ENCODE assay signal across 8 cellular contexts in the genomic region with DNA sequence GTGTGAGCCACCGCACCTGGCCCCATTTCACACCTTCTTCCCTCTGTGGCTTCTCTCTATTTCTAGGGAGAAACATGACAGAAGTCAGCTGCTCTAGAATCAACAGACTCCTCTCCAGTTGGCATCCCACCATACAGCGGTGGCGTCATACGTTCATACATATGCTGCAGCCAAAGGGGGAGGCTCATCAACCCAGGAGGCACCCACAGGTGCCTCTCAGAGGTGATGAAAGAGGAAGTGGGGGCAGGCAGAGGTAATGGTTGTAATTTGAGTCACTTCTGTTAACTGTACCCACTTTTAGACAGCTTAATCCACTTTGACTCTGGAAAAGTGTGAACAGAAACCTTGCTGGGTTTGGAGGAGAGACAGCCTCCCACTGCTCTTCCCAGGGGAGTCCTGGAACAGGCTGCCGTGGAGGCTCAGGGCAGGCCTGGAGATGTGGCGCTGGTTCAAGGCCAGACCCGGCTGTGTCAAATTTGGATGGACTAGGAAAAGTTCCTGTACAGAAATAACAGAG. TPM values are rescaled to one million over a fixed set of nuclear protein-coding genes. Genes with fewer than 3 reads are reported as not detected.
DNase-seq lines count a peak whose midpoint lies in the region; ATAC-seq, FAIRE-seq and TF ChIP-seq lines count a peak whose summit lies in the region.

No MANE protein-coding gene starts in this region.

- no peaks in the 10 kb centered on the region for H3K27me3 ChIP-seq in CD4-positive, alpha-beta memory T cell (ENCODE audit: insufficient read depth, low read length)
- H3K27me3 ChIP-seq in spleen (replicated peaks in 1 of 7): no peaks in the 10 kb centered on the region

- H3K4me1 ChIP-seq in CD4-positive, alpha-beta memory T cell (ENCODE audit: insufficient read depth, low read length): peaks cover 59% of the 10 kb centered on the region
- peaks cover 0 to 57% (median 28%) of the 10 kb centered on the region in 6 donors for H3K4me1 ChIP-seq in spleen

- TF ChIP-seq CTCF in spleen (IDR thresholded peaks at IDR 0.05 in 8 of 11, conservative IDR thresholded peaks at IDR 0.05 in 3 of 11) (no peak), nephron progenitor cell (IDR thresholded peaks at IDR 0.05) (no peak)

- no peaks in the 10 kb centered on the region for H3K36me3 ChIP-seq in CD4-positive, alpha-beta memory T cell (ENCODE audit: insufficient read depth, low read length)
- no peaks in the 10 kb centered on the region for H3K36me3 ChIP-seq in spleen

- DNase-seq in CD4-positive, alpha-beta memory T cell: peak; percentile 27 to 75 (median 33)
- DNase-seq in activated CD4-positive, alpha-beta T cell treated with anti-CD3 and anti-CD28 coated beads, Interleukin-2, amount 50 U/mL, for 4 hours: peak; percentile 30 to 39
- DNase-seq in spleen (peak; percentile 78), HTR-8/SVneo (ENCODE audit: insufficient read length, low spot score) (no peak), nephron progenitor cell (no peak), GOT3 (lab: John Stamatoyannopoulos, UW) (no peak)

- H3K9me3 ChIP-seq in CD4-positive, alpha-beta memory T cell (ENCODE audit: control insufficient read depth in 1 of 2, low read length in 2 of 2): no peaks in the 10 kb centered on the region
- no peaks in the 10 kb centered on the region for H3K9me3 ChIP-seq in spleen

- ATAC-seq in GM19455 (IDR thresholded peaks at IDR 0.05; ENCODE audit: unreplicated experiment) (peak; percentile 65), HG03432 (IDR thresholded peaks at IDR 0.05; ENCODE audit: unreplicated experiment) (peak; percentile 77)

- 55 to 75% (median 60%) methylated on average over 7 of the region's 7 CpGs for WGBS in spleen, 5 donors

- peaks cover 36 to 76% (median 54%) of the 10 kb centered on the region in 4 donors for H3K4me1 Mint-ChIP-seq in CD4-positive, alpha-beta memory T cell
- H3K4me1 Mint-ChIP-seq in nephron progenitor cell: peaks cover 18% of the 10 kb centered on the region

- CTCF ChIA-PET in CD4-positive, alpha-beta memory T cell (lab: Charles Lee; ENCODE audit: partially characterized antibody): interaction anchor here (0.9 to 2.7 kb wide), 4 partner anchors 13 to 52 kb away, joined by 3 to 13 read pairs (median 4); no protein-coding TSS in a partner anchor

- FAIRE-seq in HTR-8/SVneo (lab: Jason Lieb, UNC): no peak

- no peak for TF ChIP-seq POLR2A in spleen (IDR thresholded peaks at IDR 0.05)

- peak overlapping the region in 6 of 8 donors; percentile 17 to 70 (median 55) for H3K4me3 Mint-ChIP-seq in CD4-positive, alpha-beta memory T cell
- H3K4me3 Mint-ChIP-seq in nephron progenitor cell: no peak overlapping the region

- no peaks in the 10 kb centered on the region for H3K9me3 Mint-ChIP-seq in CD4-positive, alpha-beta memory T cell
- peaks cover 6% of the 10 kb centered on the region for H3K9me3 Mint-ChIP-seq in nephron progenitor cell

- no peaks in the 10 kb centered on the region for H3K27me3 Mint-ChIP-seq in CD4-positive, alpha-beta memory T cell
- H3K27me3 Mint-ChIP-seq in nephron progenitor cell (ENCODE audit: low read depth, poor library complexity): peaks cover 5% of the 10 kb centered on the region

- H3K27ac Mint-ChIP-seq in CD4-positive, alpha-beta memory T cell: peak overlapping the region; percentile 10 to 93 (median 87)
- no peak overlapping the region for H3K27ac Mint-ChIP-seq in nephron progenitor cell

- intact Hi-C loops in CD4-positive, alpha-beta memory T cell (cut with micrococcal nuclease): loop anchor here (10.0 kb wide), 1 partner anchor 223 kb away; the partner anchor contains the start of gene MTMR12
- intact Hi-C loops in spleen (cut with DNase I; ENCODE audit: low total_unique reads): no loop called here

- H3K27ac ChIP-seq in CD4-positive, alpha-beta memory T cell (ENCODE audit: low read depth, low read length): no peak overlapping the region
- peak overlapping the region in 4 of 8 donors; percentile 22 to 64 (median 37) for H3K27ac ChIP-seq in spleen

- no peak overlapping the region for H3K4me3 ChIP-seq in CD4-positive, alpha-beta memory T cell (ENCODE audit: low read length in 2 of 2)
- no peak overlapping the region for H3K4me3 ChIP-seq in spleen

- POLR2A ChIA-PET in CD4-positive, alpha-beta memory T cell (lab: Charles Lee; ENCODE audit: partially characterized antibody): interaction anchor here (1.0 to 1.8 kb wide), 3 partner anchors 9 to 93 kb away, joined by 3 to 7 read pairs (median 4); partner anchors contain the start of genes SUB1 and ZFR

- H3K36me3 Mint-ChIP-seq in CD4-positive, alpha-beta memory T cell: peaks cover 9 to 14% of the 10 kb centered on the region in 2 donors
- peaks cover 5% of the 10 kb centered on the region for H3K36me3 Mint-ChIP-seq in nephron progenitor cell (ENCODE audit: low read depth)

RNA-seq across cellular contexts. Expression of gene SUB1, which starts 47.3 kb away (rescaled TPM):
- total RNA-seq in CD4-positive, alpha-beta memory T cell: 100 to 1,000 TPM; 204 to 214 TPM
- polyA plus RNA-seq in CD4-positive, alpha-beta memory T cell: 100 to 1,000 TPM; 500 to 578 TPM
- 100 to 1,000 TPM; 166 to 262 (median 199) TPM for total RNA-seq in spleen
- 100 to 1,000 TPM; 157 to 252 (median 231) TPM for polyA plus RNA-seq in spleen

Comparison
In these comparisons a context has a peak if more than half of its experiments do, and no peak if none do; other contexts are left out.
1. DNase-seq: peak in CD4-positive, alpha-beta memory T cell (5 of 5), activated CD4-positive, alpha-beta T cell treated with anti-CD3 and anti-CD28 coated beads, Interleukin-2, amount 50 U/mL, for 4 hours (2 of 2) and spleen (single experiment); none in HTR-8/SVneo (single experiment), nephron progenitor cell (single experiment) and GOT3 (single experiment).